Comparison of ENCODE assay signal across 8 cellular contexts in the genomic region with DNA sequence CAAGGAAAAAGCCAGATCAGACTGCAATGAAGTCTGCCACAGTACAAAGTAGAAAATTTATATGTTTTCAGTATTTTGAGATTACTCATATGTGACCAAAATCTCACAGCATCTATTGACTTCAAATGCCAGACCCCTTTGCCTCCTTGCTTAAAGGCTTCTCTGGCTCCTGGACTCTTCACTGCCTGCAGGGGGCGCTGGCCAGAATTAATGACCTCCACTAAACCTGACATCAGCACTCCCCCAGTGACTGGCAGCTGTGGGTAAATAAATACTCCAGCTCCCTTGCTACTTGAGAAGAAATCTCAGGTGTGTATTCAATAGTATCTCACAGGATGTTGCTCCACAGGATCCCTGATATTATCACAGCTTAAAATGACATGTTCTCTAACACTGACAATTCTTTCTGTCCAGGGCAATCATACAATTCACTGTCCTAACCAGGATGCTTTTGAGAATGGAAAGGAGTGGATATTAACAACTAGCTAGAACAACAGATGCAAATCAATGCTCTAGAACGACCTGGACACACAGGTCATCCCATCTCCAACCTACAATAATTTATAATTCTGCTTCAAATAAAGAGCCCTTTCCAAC. TPM values are rescaled to one million over a fixed set of nuclear protein-coding genes. Genes with fewer than 3 reads are reported as not detected.
DNase-seq lines count a peak whose midpoint lies in the region; ATAC-seq and TF ChIP-seq lines count a peak whose summit lies in the region.

No MANE protein-coding gene starts in this region.

- in situ Hi-C loops in HAP-1 (cut with MboI; ENCODE audit: low sequenced_read_pairs), result no loop called here

- no peaks in the 10 kb centered on the region for H3K27me3 Mint-ChIP-seq in activated CD8-positive, alpha-beta T cell treated with anti-CD3 and anti-CD28 coated beads for 36 hours
- H3K27me3 Mint-ChIP-seq in endothelial cell (ENCODE audit: unreplicated experiment), result peaks cover 2% of the 10 kb centered on the region
- H3K27me3 Mint-ChIP-seq in osteocyte (ENCODE audit: unreplicated experiment), result no peaks in the 10 kb centered on the region

- H3K9me3 Mint-ChIP-seq in activated CD8-positive, alpha-beta T cell treated with anti-CD3 and anti-CD28 coated beads for 36 hours, result no peaks in the 10 kb centered on the region
- H3K9me3 Mint-ChIP-seq in endothelial cell (ENCODE audit: unreplicated experiment), result no peaks in the 10 kb centered on the region
- H3K9me3 Mint-ChIP-seq in osteocyte (ENCODE audit: unreplicated experiment), result no peaks in the 10 kb centered on the region

- H3K9me3 ChIP-seq in HAP-1, result no peaks in the 10 kb centered on the region

- H3K36me3 ChIP-seq in HAP-1 (replicated peaks), result peaks cover 52% of the 10 kb centered on the region

- no peak overlapping the region for H3K4me3 ChIP-seq in HAP-1

- intact Hi-C loops in activated CD8-positive, alpha-beta T cell treated with anti-CD3 and anti-CD28 coated beads for 36 hours (cut with micrococcal nuclease), result no loop called here

- peaks cover 44% of the 10 kb centered on the region for H3K36me3 Mint-ChIP-seq in activated CD8-positive, alpha-beta T cell treated with anti-CD3 and anti-CD28 coated beads for 36 hours (ENCODE audit: low read depth)
- peaks cover 17% of the 10 kb centered on the region for H3K36me3 Mint-ChIP-seq in endothelial cell (ENCODE audit: low read depth, unreplicated experiment)
- peaks cover 36% of the 10 kb centered on the region for H3K36me3 Mint-ChIP-seq in osteocyte (ENCODE audit: unreplicated experiment)

- peak; percentile 82 for TF ChIP-seq CTCF in activated CD8-positive, alpha-beta T cell treated with anti-CD3 and anti-CD28 coated beads for 36 hours (IDR thresholded peaks at IDR 0.05)
- TF ChIP-seq CTCF in endothelial cell (IDR thresholded peaks at IDR 0.05; ENCODE audit: unreplicated experiment), result peak; percentile 76
- peak; percentile 78 for TF ChIP-seq CTCF in osteocyte (IDR thresholded peaks at IDR 0.05)

- CTCF ChIA-PET in activated CD8-positive, alpha-beta T cell treated with anti-CD3 and anti-CD28 coated beads for 36 hours (lab: Charles Lee), result interaction anchor here (0.5 to 5.1 kb wide), 28 partner anchors 8 to 250 kb away, joined by 3 to 36 read pairs (median 4); a partner anchor contains a TSS

- DNase-seq in AG08396 (ENCODE audit: low spot score) (peak; percentile 47), HAP-1 (ENCODE audit: low spot score in 2 of 2) (peak; percentile 61 to 86), NCI-H82 (lab: John Stamatoyannopoulos, UW) (peak; percentile 87), endothelial cell (ENCODE audit: low spot score) (peak; percentile 77), osteocyte (ENCODE audit: extremely low spot score, unreplicated experiment) (no peak), NCI-H1048 (lab: John Stamatoyannopoulos, UW) (no peak)
- peak; percentile 90 for DNase-seq in activated CD8-positive, alpha-beta T cell treated with anti-CD3 and anti-CD28 coated beads for 36 hours

- H3K4me1 Mint-ChIP-seq in activated CD8-positive, alpha-beta T cell treated with anti-CD3 and anti-CD28 coated beads for 36 hours (ENCODE audit: low read depth), result peaks cover 34% of the 10 kb centered on the region
- H3K4me1 Mint-ChIP-seq in endothelial cell (ENCODE audit: unreplicated experiment) (peaks cover 8% of the 10 kb centered on the region), osteocyte (ENCODE audit: unreplicated experiment) (peaks cover 16% of the 10 kb centered on the region)

- H3K4me1 ChIP-seq in HAP-1, result no peaks in the 10 kb centered on the region

- H3K27ac Mint-ChIP-seq in activated CD8-positive, alpha-beta T cell treated with anti-CD3 and anti-CD28 coated beads for 36 hours, result peak overlapping the region; percentile 41
- H3K27ac Mint-ChIP-seq in endothelial cell (ENCODE audit: unreplicated experiment), result no peak overlapping the region
- H3K27ac Mint-ChIP-seq in osteocyte (ENCODE audit: unreplicated experiment), result no peak overlapping the region

- no peak overlapping the region for H3K4me3 Mint-ChIP-seq in activated CD8-positive, alpha-beta T cell treated with anti-CD3 and anti-CD28 coated beads for 36 hours
- H3K4me3 Mint-ChIP-seq in endothelial cell (ENCODE audit: unreplicated experiment) (no peak overlapping the region), osteocyte (ENCODE audit: unreplicated experiment) (no peak overlapping the region)

- no peaks in the 10 kb centered on the region for H3K27me3 ChIP-seq in HAP-1 (ENCODE audit: low read depth)

- ATAC-seq in activated CD8-positive, alpha-beta T cell treated with anti-CD3 and anti-CD28 coated beads for 36 hours, result peak; percentile 50
- ATAC-seq in GM18498 (IDR thresholded peaks at IDR 0.05; ENCODE audit: unreplicated experiment), result no peak

- POLR2A ChIA-PET in activated CD8-positive, alpha-beta T cell treated with anti-CD3 and anti-CD28 coated beads for 36 hours (lab: Charles Lee), result interaction anchor here (1.1 to 1.4 kb wide), 3 partner anchors 14 to 31 kb away, joined by 3 to 4 read pairs (median 3); a partner anchor contains a TSS

RNA-seq across cellular contexts. Expression of a gene that starts 4.0 kb away (rescaled TPM):
- total RNA-seq in activated CD8-positive, alpha-beta T cell treated with anti-CD3 and anti-CD28 coated beads for 36 hours, result 10 to 100 TPM; 72.0 to 74.1 TPM
- total RNA-seq in endothelial cell (ENCODE audit: unreplicated experiment) (66.4 TPM), osteocyte (68.1 and 69.1 TPM in 2 replicates)

RNA-seq across cellular contexts. Expression of a gene that starts 13.2 kb away (rescaled TPM):
- 100 to 1,000 TPM; 124 to 132 TPM for total RNA-seq in activated CD8-positive, alpha-beta T cell treated with anti-CD3 and anti-CD28 coated beads for 36 hours
- total RNA-seq in endothelial cell (ENCODE audit: unreplicated experiment), result 128 TPM
- total RNA-seq in osteocyte, result 111 and 121 TPM in 2 replicates

RNA-seq across cellular contexts. Expression of a gene that starts 21.4 kb away (rescaled TPM):
- under 1 TPM in 1 of 2 experiments, not detected in 1; 0.23 TPM for total RNA-seq in activated CD8-positive, alpha-beta T cell treated with anti-CD3 and anti-CD28 coated beads for 36 hours
- total RNA-seq in endothelial cell (ENCODE audit: unreplicated experiment), result 0.59 TPM
- 0.31 and 0.51 TPM in 2 replicates for total RNA-seq in osteocyte

RNA-seq across cellular contexts. Expression of a gene that starts 21.5 kb away (rescaled TPM):
- total RNA-seq in activated CD8-positive, alpha-beta T cell treated with anti-CD3 and anti-CD28 coated beads for 36 hours, result 10 to 100 TPM; 24.9 to 27.9 TPM
- total RNA-seq in endothelial cell (ENCODE audit: unreplicated experiment) (60.3 TPM), osteocyte (51.2 and 51.5 TPM in 2 replicates)

RNA-seq across cellular contexts. Expression of a gene that starts 24.3 kb away (rescaled TPM):
- 1 to 10 TPM; 3.0 to 3.3 TPM for total RNA-seq in activated CD8-positive, alpha-beta T cell treated with anti-CD3 and anti-CD28 coated beads for 36 hours
- total RNA-seq in endothelial cell (ENCODE audit: unreplicated experiment) (6.2 TPM), osteocyte (1.8 and 2.2 TPM in 2 replicates)

Comparison
In these comparisons a context has a peak if more than half of its experiments do, and no peak if none do; other contexts are left out.
1. DNase-seq: peak in AG08396 (single experiment), HAP-1 (2 of 2), NCI-H82 (single experiment), activated CD8-positive, alpha-beta T cell treated with anti-CD3 and anti-CD28 coated beads for 36 hours (single experiment) and endothelial cell (single experiment); none in osteocyte (single experiment) and NCI-H1048 (single experiment).
2. Peak in every context shown above with its lines, with median percentiles within 50 percentile points of each other: CTCF ChIP-seq.